ENCODE assay signal across 8 cellular contexts in the genomic region with DNA sequence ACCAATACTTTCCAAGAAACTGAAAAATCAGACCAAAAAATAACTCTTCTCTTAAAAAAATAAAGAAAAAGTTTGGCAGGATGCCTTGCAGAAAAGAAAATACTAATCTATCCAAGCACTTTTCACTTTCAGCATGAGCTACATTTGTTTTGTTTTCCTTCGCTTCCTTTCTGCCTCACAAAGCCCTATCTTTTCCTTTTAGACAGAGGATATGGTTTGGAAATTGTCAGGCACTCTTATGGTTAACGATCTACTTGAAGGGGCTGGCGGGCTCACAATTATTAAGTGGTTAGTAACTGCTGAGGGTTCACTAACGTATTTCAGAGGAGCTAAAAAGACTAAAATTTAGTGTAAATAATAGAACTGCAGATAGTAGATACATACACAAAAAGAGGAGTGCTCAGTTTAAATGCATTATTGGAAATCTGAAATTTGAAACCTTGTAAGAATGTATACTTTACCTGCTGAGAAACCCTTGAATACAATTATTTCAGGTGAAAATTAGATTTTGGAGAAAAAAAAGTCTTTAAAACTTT. TPM values are rescaled to one million over a fixed set of nuclear protein-coding genes. Genes with fewer than 3 reads are reported as not detected.
DNase-seq lines count a peak whose midpoint lies in the region; ATAC-seq and TF ChIP-seq lines count a peak whose summit lies in the region.

No MANE protein-coding gene starts in this region.

- no peak for TF ChIP-seq CTCF in cardiac fibroblast (IDR thresholded peaks at IDR 0.05; ENCODE audit: low read depth, low read length)

- no peak for ATAC-seq in HG03565 (IDR thresholded peaks at IDR 0.05; ENCODE audit: unreplicated experiment)

- DNase-seq in NCI-H69 (lab: John Stamatoyannopoulos, UW) (peak; percentile 35), cardiac fibroblast (ENCODE audit: low read depth in 2 of 2) (peak; percentile 39 to 43), myocyte (ENCODE audit: low read depth) (peak; percentile 68), inferior parietal cortex (ENCODE audit: extremely low spot score) (no peak)
- no peak for DNase-seq in activated CD8-positive, alpha-beta memory T cell treated with anti-CD3 and anti-CD28 coated beads, Interleukin-2, amount 50 U/mL, for 48 hours
- DNase-seq in stimulated activated CD4-positive, alpha-beta T cell treated with anti-CD3 and anti-CD28 coated beads, Interleukin-4, amount 100 ng/mL, for 4 hours: no peak

- H3K4me3 ChIP-seq in GM08714 (ENCODE audit: low read length) (peak overlapping the region; percentile 73), cardiac fibroblast (replicated peaks in 1 of 2; ENCODE audit: low read depth in 2 of 2, low read length in 2 of 2) (peak overlapping the region; percentile 71 to 88)

RNA-seq across cellular contexts. Expression of a gene that starts 0.9 kb away (rescaled TPM):
- total RNA-seq in myocyte: 124 and 152 TPM in 2 replicates
- 32.3 TPM for polyA plus RNA-seq in myocyte (2012)

Comparison
In these comparisons a context has a peak if more than half of its experiments do, and no peak if none do; other contexts are left out.
1. DNase-seq: peak in NCI-H69 (single experiment), cardiac fibroblast (2 of 2) and myocyte (single experiment); none in inferior parietal cortex (single experiment), activated CD8-positive, alpha-beta memory T cell treated with anti-CD3 and anti-CD28 coated beads, Interleukin-2, amount 50 U/mL, for 48 hours (single experiment) and stimulated activated CD4-positive, alpha-beta T cell treated with anti-CD3 and anti-CD28 coated beads, Interleukin-4, amount 100 ng/mL, for 4 hours (0 of 2).